8 cellular contexts compared by ENCODE assay signal in the genomic region with DNA sequence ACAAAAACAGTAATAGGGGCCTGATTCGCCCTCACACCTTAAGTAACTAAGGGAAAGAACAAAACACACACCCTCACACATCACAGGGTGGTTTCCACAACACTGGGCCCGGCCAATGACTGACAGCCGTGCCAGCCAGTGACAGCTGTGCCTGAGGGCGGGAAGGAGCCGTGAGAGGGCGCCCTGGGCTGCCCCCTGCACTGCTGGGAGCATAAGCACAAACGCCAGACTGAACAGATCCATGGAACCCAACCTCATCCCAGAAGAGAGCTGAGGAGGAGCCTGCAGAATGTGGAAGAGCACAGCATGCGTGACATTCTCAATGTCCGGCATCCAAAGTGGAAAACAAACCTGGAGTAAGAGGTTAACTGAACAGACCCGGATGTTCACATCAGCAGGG. TPM values are rescaled to one million over a fixed set of nuclear protein-coding genes. Genes with fewer than 3 reads are reported as not detected.
DNase-seq lines count a peak whose midpoint lies in the region; ATAC-seq lines count a peak whose summit lies in the region.

No MANE protein-coding gene starts in this region.

- CTCF ChIA-PET in CD8-positive, alpha-beta memory T cell (lab: Charles Lee) = interaction anchor here (0.9 to 1.6 kb wide), 2 partner anchors 21 to 41 kb away, joined by 3 to 4 read pairs; no protein-coding TSS in a partner anchor

- ATAC-seq in GM21381 (IDR thresholded peaks at IDR 0.05; ENCODE audit: unreplicated experiment) (no peak), HG03520 (IDR thresholded peaks at IDR 0.05; ENCODE audit: unreplicated experiment) (no peak)

- H3K4me3 ChIP-seq in CD8-positive, alpha-beta memory T cell (ENCODE audit: low read length) = no peak overlapping the region

- peak overlapping the region; percentile 85 to 99 (median 98) for H3K27ac Mint-ChIP-seq in CD8-positive, alpha-beta memory T cell

- DNase-seq in CD8-positive, alpha-beta memory T cell = peak; percentile 52 to 83 (median 70)
- peak; percentile 50 to 56 for DNase-seq in activated CD4-positive, alpha-beta T cell treated with anti-CD3 and anti-CD28 coated beads for 4 hours
- peak; percentile 30 for DNase-seq in effector CD8-positive, alpha-beta T cell (lab: John Stamatoyannopoulos, UW)
- peak in 42 of 56 donors; percentile 15 to 83 (median 51) for DNase-seq in nucleus accumbens (lab: John Stamatoyannopoulos, UW)
- DNase-seq in cortex of kidney (lab: John Stamatoyannopoulos, UW) = no peak
- no peak for DNase-seq in HPDE6-E6E7 (ENCODE audit: extremely low spot score)

- no peaks in the 10 kb centered on the region for H3K27me3 Mint-ChIP-seq in CD8-positive, alpha-beta memory T cell

- H3K9me3 Mint-ChIP-seq in CD8-positive, alpha-beta memory T cell = no peaks in the 10 kb centered on the region

- peak overlapping the region; percentile 51 for H3K27ac ChIP-seq in CD8-positive, alpha-beta memory T cell (ENCODE audit: low read depth, low read length)

- H3K36me3 ChIP-seq in CD8-positive, alpha-beta memory T cell (ENCODE audit: insufficient read depth, low read length) = peaks cover 68% of the 10 kb centered on the region

- H3K36me3 Mint-ChIP-seq in CD8-positive, alpha-beta memory T cell = peaks cover 11 to 82% (median 44%) of the 10 kb centered on the region in 3 donors

- H3K27me3 ChIP-seq in CD8-positive, alpha-beta memory T cell (ENCODE audit: insufficient read depth, low read length, poor library complexity, severe bottlenecking) = no peaks in the 10 kb centered on the region

- peaks cover 30 to 61% (median 59%) of the 10 kb centered on the region in 3 donors for H3K4me1 Mint-ChIP-seq in CD8-positive, alpha-beta memory T cell

- no peaks in the 10 kb centered on the region for H3K9me3 ChIP-seq in CD8-positive, alpha-beta memory T cell (ENCODE audit: low read length)

- H3K4me1 ChIP-seq in CD8-positive, alpha-beta memory T cell (ENCODE audit: insufficient read depth, low read length) = peaks cover 4% of the 10 kb centered on the region

- POLR2A ChIA-PET in CD8-positive, alpha-beta memory T cell (lab: Charles Lee) = no interaction called here

- peak overlapping the region in 2 of 7 donors; percentile 31 to 37 for H3K4me3 Mint-ChIP-seq in CD8-positive, alpha-beta memory T cell

RNA-seq across cellular contexts. Expression of gene CSNK1D, which starts 16.0 kb away (rescaled TPM):
- total RNA-seq in CD8-positive, alpha-beta memory T cell = 100 to 1,000 TPM; 129 to 141 TPM
- polyA plus RNA-seq in CD8-positive, alpha-beta memory T cell = 74.6 TPM

RNA-seq across cellular contexts. Expression of gene SLC16A3, which starts 28.6 kb away (rescaled TPM):
- total RNA-seq in CD8-positive, alpha-beta memory T cell = 10 to 100 TPM; 27.5 to 31.8 TPM
- 3.3 TPM for polyA plus RNA-seq in CD8-positive, alpha-beta memory T cell

RNA-seq across cellular contexts. Expression of gene CCDC57, which starts 44.8 kb away (rescaled TPM):
- total RNA-seq in CD8-positive, alpha-beta memory T cell = 10 to 100 TPM; 69.8 to 77.6 TPM
- polyA plus RNA-seq in CD8-positive, alpha-beta memory T cell = 39.2 TPM

RNA-seq across cellular contexts. Expression of gene CD7, which starts 59.9 kb away (rescaled TPM):
- total RNA-seq in CD8-positive, alpha-beta memory T cell = 100 to 1,000 TPM; 186 to 190 TPM
- 193 TPM for polyA plus RNA-seq in CD8-positive, alpha-beta memory T cell

Comparison
In these comparisons a context has a peak if more than half of its experiments do, and no peak if none do; other contexts are left out.
1. DNase-seq: peak in CD8-positive, alpha-beta memory T cell (5 of 5), activated CD4-positive, alpha-beta T cell treated with anti-CD3 and anti-CD28 coated beads for 4 hours (2 of 2), effector CD8-positive, alpha-beta T cell (single experiment) and nucleus accumbens (42 of 56); none in cortex of kidney (single experiment) and HPDE6-E6E7 (single experiment).